Comparison of ENCODE assay signal across 21 cellular contexts in genomic region chr6:152180601-152181000, GRCh38.
"Had no signal": no experiment of that assay in that cellular context is flagged by ENCODE, and none has a peak within 500 bp of the region (broad histone marks: within the 10 kb centered on the region; RNA-seq: fewer than 3 reads in every experiment).

No MANE protein-coding gene starts in this region.

- H3K27me3 ChIP-seq: brain microvascular endothelial cell, colonic mucosa, neural progenitor cell, transverse colon, uterus had no signal

- H3K27ac ChIP-seq: brain microvascular endothelial cell, colonic mucosa, neural progenitor cell, transverse colon, uterus had no signal

- H3K36me3 Mint-ChIP-seq: neural progenitor cell had no signal

- H3K9me3 ChIP-seq: colonic mucosa, transverse colon, uterus had no signal

- H3K27me3 Mint-ChIP-seq: activated CD4-positive, alpha-beta T cell treated with anti-CD3 and anti-CD28 coated beads, Interleukin-2, amount 10 ng/mL, durations not matched to agents 24 days and 14 days; progenitor cell of endocrine pancreas had no signal

- H3K4me3 Mint-ChIP-seq: activated CD4-positive, alpha-beta T cell treated with anti-CD3 and anti-CD28 coated beads, Interleukin-2, amount 10 ng/mL, durations not matched to agents 24 days and 14 days; neural progenitor cell had no signal

- DNase-seq: activated CD4-positive, alpha-beta T cell treated with anti-CD3 and anti-CD28 coated beads, Interleukin-2, amount 10 ng/mL, durations not matched to agents 24 days and 14 days; activated CD4-positive, CD25-positive, alpha-beta regulatory T cell; aorta; brain microvascular endothelial cell; central memory CD4-positive, alpha-beta T cell; colonic mucosa; erythroblast; kidney; midbrain; stimulated activated CD4-positive, alpha-beta T cell treated with anti-CD3 and anti-CD28 coated beads, Interleukin-12 subunit alpha, Interleukin-12 subunit beta, amount 100 ng/mL, for 4 hours; stimulated activated CD4-positive, alpha-beta T cell treated with anti-CD3 and anti-CD28 coated beads, Interleukin-1b, Interleukin-23, amount 100 ng/mL, for 48 hours; stimulated activated CD8-positive, alpha-beta memory T cell treated with anti-CD3 and anti-CD28 coated beads, Interleukin-4, amount 100 ng/mL, for 48 hours; stimulated activated naive CD4-positive, alpha-beta T cell treated with Interleukin-2 at 50 U/mL for 16 hours; SW 1271; transverse colon; uterus had no signal

- H3K36me3 ChIP-seq: colonic mucosa, neural progenitor cell, uterus had no signal

- H3K9ac ChIP-seq: neural progenitor cell had no signal

- ATAC-seq: left lobe of liver had no signal

- H3K4me3 ChIP-seq: colonic mucosa, neural progenitor cell, transverse colon, uterus had no signal

- FAIRE-seq: endometrium, frontal cortex, kidney had no signal

- H3K4me2 ChIP-seq: neural progenitor cell had no signal

- H3K4me1 ChIP-seq: colonic mucosa, neural progenitor cell, transverse colon, uterus had no signal

- H3K27ac Mint-ChIP-seq: activated CD4-positive, alpha-beta T cell treated with anti-CD3 and anti-CD28 coated beads, Interleukin-2, amount 10 ng/mL, durations not matched to agents 24 days and 14 days; neural progenitor cell; progenitor cell of endocrine pancreas had no signal

- H3K4me1 Mint-ChIP-seq: neural progenitor cell had no signal

- H2AFZ ChIP-seq: neural progenitor cell had no signal

- H3K9me3 Mint-ChIP-seq: neural progenitor cell had no signal
